Comparison of ENCODE assay signal across 28 cellular contexts in the genomic region with DNA sequence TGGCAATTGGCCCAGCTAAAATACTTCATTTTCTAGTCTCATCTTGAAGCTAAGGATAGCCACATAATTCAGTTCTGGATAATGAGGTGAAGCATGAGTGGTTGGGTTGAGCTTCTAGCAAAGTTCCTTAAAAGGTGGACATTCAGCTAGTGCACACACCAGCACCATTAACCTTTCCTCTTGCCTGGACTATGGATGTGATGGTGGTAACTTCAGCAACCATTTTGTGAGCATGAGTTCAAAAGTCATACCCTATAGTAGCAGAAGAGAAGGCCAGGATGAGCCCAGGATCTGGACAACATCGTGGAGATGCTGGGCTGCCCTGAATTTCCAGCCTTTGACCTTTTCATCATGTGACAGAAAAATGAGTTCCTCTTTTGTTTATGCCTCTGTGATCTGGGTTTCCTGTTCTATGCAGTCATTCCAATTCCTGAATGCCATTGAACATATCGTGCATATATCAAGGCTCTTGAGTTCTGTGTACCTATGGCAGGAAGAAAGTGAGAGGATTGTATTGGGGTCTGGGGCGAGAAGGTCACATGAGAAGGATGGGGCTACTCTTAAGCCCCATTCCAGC.
DNase-seq lines count a peak whose midpoint lies in the region; ATAC-seq, FAIRE-seq and TF ChIP-seq lines count a peak whose summit lies in the region.
"Had no signal": no experiment of that assay in that cellular context is flagged by ENCODE, and none has a peak within 500 bp of the region (broad histone marks: within the 10 kb centered on the region; RNA-seq: fewer than 3 reads in every experiment).

No MANE protein-coding gene starts in this region.

- H4K20me1 ChIP-seq in K562 (replicated peaks; ENCODE audit: control insufficient read depth, insufficient read depth, low read length): no peaks in the 10 kb centered on the region

- H3K9me1 ChIP-seq in K562 (ENCODE audit: control insufficient read depth, insufficient read depth, low read length): no peaks in the 10 kb centered on the region

- no peaks in the 10 kb centered on the region for H3K79me2 ChIP-seq in K562 (ENCODE audit: control insufficient read depth, insufficient read depth, low read length)
- no peaks in the 10 kb centered on the region for H3K79me2 ChIP-seq in mesendoderm (ENCODE audit: control insufficient read depth, insufficient read depth, low read length)

- H3K4ac ChIP-seq in mesendoderm (ENCODE audit: low read depth, low read length): no peak overlapping the region

- no peak for TF ChIP-seq RAD21 in K562 (CRISPR knock-in tag; conservative IDR thresholded peaks at IDR 0.05 in 1 of 2, IDR thresholded peaks at IDR 0.05 in 1 of 2)

- TF ChIP-seq CTCF in K562 (IDR thresholded peaks at IDR 0.05 in 2 of 3, conservative IDR thresholded peaks at IDR 0.05 in 1 of 3; ENCODE audit: insufficient read depth in 2 of 3, low read depth in 1 of 3, low read length in 3 of 3) (no peak), neutrophil (IDR thresholded peaks at IDR 0.05) (no peak), D721Med (IDR thresholded peaks at IDR 0.05; ENCODE audit: insufficient read depth, missing control alignments) (no peak)

- H3K36me3 ChIP-seq in K562 (ENCODE audit: control insufficient read depth, insufficient read depth, low read length) (no peaks in the 10 kb centered on the region), neutrophil (no peaks in the 10 kb centered on the region), mesendoderm (ENCODE audit: control insufficient read depth, insufficient read depth, low read length) (no peaks in the 10 kb centered on the region)
- H3K36me3 ChIP-seq: MG63, tibial artery had no signal

- no peak overlapping the region for H3K9ac ChIP-seq in K562 (ENCODE audit: insufficient read depth in 1 of 2, low read depth in 2 of 2, low read length in 2 of 2)
- H3K9ac ChIP-seq in mesendoderm (ENCODE audit: low read length): no peak overlapping the region

- no peak overlapping the region for H2BK5ac ChIP-seq in mesendoderm (ENCODE audit: low read length)

- no peak overlapping the region for H4K5ac ChIP-seq in mesendoderm (ENCODE audit: low read length)

- CTCF ChIA-PET in K562 (lab: Yijun Ruan, JAX; ENCODE audit: low intra/inter-chr PET ratio): interaction anchor here (1.2 to 2.6 kb wide), 4 partner anchors 61 to 623 kb away, joined by 5 to 26 read pairs (median 6); no protein-coding TSS in a partner anchor

- peaks cover 0 to 11% of the 10 kb centered on the region in 2 experiments; a peak in 3 of 5 replicates for H3K4me1 ChIP-seq in K562 (replicated peaks in 1 of 2; ENCODE audit: control insufficient read depth in 2 of 2, insufficient read depth in 2 of 2, low read length in 2 of 2)
- H3K4me1 ChIP-seq in neutrophil (ENCODE audit: control insufficient read depth in 1 of 2, insufficient read depth in 1 of 2, low read depth in 1 of 2, low read length in 1 of 2): peaks cover 15 to 25% of the 10 kb centered on the region in 2 experiments
- no peaks in the 10 kb centered on the region for H3K4me1 ChIP-seq in mesendoderm (ENCODE audit: control insufficient read depth, low read depth, low read length)

- no peak overlapping the region for H2AK5ac ChIP-seq in mesendoderm (ENCODE audit: low read length)

- H4K8ac ChIP-seq in mesendoderm (ENCODE audit: low read depth, low read length): no peak overlapping the region

- no peak overlapping the region for H3K18ac ChIP-seq in mesendoderm (ENCODE audit: low read length)

- FAIRE-seq in K562 (lab: Jason Lieb, UNC): no peak
- FAIRE-seq in D721Med (lab: Jason Lieb, UNC): no peak
- FAIRE-seq: HTR-8/SVneo, RCC 7860 had no signal

- WGBS in K562 (ENCODE audit: insufficient coverage, low coverage, missing lambda C conversion rate): 48% methylated on average over 3 of the region's 3 CpGs
- no CpG with 5 or more reads among the region's 3 CpGs for WGBS in mesendoderm (ENCODE audit: extremely low coverage, insufficient coverage, low lambda C conversion rate)

- in situ Hi-C loops in KBM-7 (cut with MboI; ENCODE audit: low pct_unique_long_range_greater_than_20kb, low sequenced_read_pairs) (no loop called here), K562 (cut with MboI) (no loop called here)

- H3K79me1 ChIP-seq in mesendoderm (ENCODE audit: low read length): no peaks in the 10 kb centered on the region

- TF ChIP-seq EP300 in K562 (IDR thresholded peaks at IDR 0.05; ENCODE audit: low read length): no peak

- ATAC-seq in K562: no peak
- no peak for ATAC-seq in HG03442 (IDR thresholded peaks at IDR 0.05; ENCODE audit: unreplicated experiment)
- ATAC-seq: esophagus mucosa; foreskin keratinocyte; GM23338; naive thymus-derived CD8-positive, alpha-beta T cell had no signal

- TF ChIP-seq POLR2A in K562 (conservative IDR thresholded peaks at IDR 0.05): no peak

- H3K4me2 ChIP-seq in K562 (ENCODE audit: insufficient read depth, low read length) (no peak overlapping the region), mesendoderm (ENCODE audit: low read length) (no peak overlapping the region)
- H3K4me2 ChIP-seq: GM23338 had no signal

- H3K27me3 ChIP-seq in K562 (ENCODE audit: control insufficient read depth in 2 of 2, insufficient read depth in 2 of 2, low read length in 2 of 2) (no peaks in the 10 kb centered on the region), neutrophil (no peaks in the 10 kb centered on the region), mesendoderm (ENCODE audit: insufficient read depth, low read length, poor library complexity) (no peaks in the 10 kb centered on the region)
- H3K27me3 ChIP-seq: foreskin keratinocyte, MG63, tibial artery had no signal

- H2AFZ ChIP-seq in K562 (ENCODE audit: low read depth, low read length): peak overlapping the region; percentile 48
- H2AFZ ChIP-seq: GM23338 had no signal

- no TSS peak for BruUV-seq in K562 (replicated peaks; lab: Mats Ljungman, UMichigan)

- intact Hi-C loops in K562 (cut with micrococcal nuclease): no loop called here

- no peak overlapping the region for H3K56ac ChIP-seq in mesendoderm (ENCODE audit: low read length)

- no peak overlapping the region for H3K23ac ChIP-seq in mesendoderm (ENCODE audit: low read length)

- peak; percentile 40 for DNase-seq in EH (ENCODE audit: low read depth)
- peak; percentile 45 for DNase-seq in KBM-7
- no peak for DNase-seq in K562 (ENCODE audit: extremely low read depth in 1 of 4, low spot score in 3 of 4)
- DNase-seq in mesendoderm: no peak
- no peak for DNase-seq in D721Med (ENCODE audit: insufficient read length, low spot score)
- DNase-seq: activated CD4-positive, alpha-beta T cell treated with anti-CD3 and anti-CD28 coated beads, Interleukin-2, amount 50 U/mL, for 48 hours; activated CD4-positive, CD25-positive, alpha-beta regulatory T cell; activated naive CD4-positive, alpha-beta T cell treated with anti-CD3 and anti-CD28 coated beads for 36 hours; C1 segment of cervical spinal cord; Caco-2; endodermal cell; head of caudate nucleus; KG1; MG63; naive thymus-derived CD8-positive, alpha-beta T cell; NCI-H1436 treated with DMSO at 0.1 percent for 48 hours; NCI-H2107; NCI-H748 treated with DMSO at 0.1 percent for 48 hours; SHP77 treated with DMSO at 0.1 percent for 48 hours; stimulated activated CD4-positive, alpha-beta T cell treated with anti-CD3 and anti-CD28 coated beads, Interleukin-4, amount 100 ng/mL, for 4 hours; tibial artery had no signal

- POLR2A ChIA-PET in K562 (lab: Yijun Ruan, JAX): interaction anchor here (1.1 kb wide), 1 partner anchor 361 kb away, joined by 4 read pairs; no protein-coding TSS in a partner anchor

- H2BK120ac ChIP-seq in mesendoderm (ENCODE audit: low read depth, low read length): no peak overlapping the region

- no peak overlapping the region for H2BK15ac ChIP-seq in mesendoderm (replicated peaks; ENCODE audit: low read depth)

- no peak overlapping the region for H3K27ac ChIP-seq in K562 (ENCODE audit: extremely low read depth, low read depth, low read length)
- H3K27ac ChIP-seq in neutrophil: peak overlapping the region; percentile 29
- H3K27ac ChIP-seq in mesendoderm (ENCODE audit: low read depth, low read length): no peak overlapping the region
- H3K27ac ChIP-seq: foreskin keratinocyte had no signal

- no peaks in the 10 kb centered on the region for H3K9me3 ChIP-seq in K562 (replicated peaks; ENCODE audit: control insufficient read depth, insufficient read depth, low read depth, low read length)
- H3K9me3 ChIP-seq in neutrophil: no peaks in the 10 kb centered on the region
- H3K9me3 ChIP-seq: Caco-2, MG63, tibial artery had no signal

- no peak overlapping the region for H3K4me3 ChIP-seq in K562
- H3K4me3 ChIP-seq in neutrophil (ENCODE audit: low read depth in 1 of 2, low read length in 1 of 2): no peak overlapping the region
- H3K4me3 ChIP-seq in mesendoderm (ENCODE audit: low read length): no peak overlapping the region
- H3K4me3 ChIP-seq: GM23338, MG63, tibial artery had no signal

TF ChIP-seq in K562, 482 proteins besides CTCF, POLR2A, EP300 and RAD21 (continues in another document):
- TF ChIP-seq HLTF (IDR thresholded peaks at IDR 0.05): 0 out of 2 replicates have a peak, but pooled peaks have one; percentile 39
- TF ChIP-seq, protein P1, sequence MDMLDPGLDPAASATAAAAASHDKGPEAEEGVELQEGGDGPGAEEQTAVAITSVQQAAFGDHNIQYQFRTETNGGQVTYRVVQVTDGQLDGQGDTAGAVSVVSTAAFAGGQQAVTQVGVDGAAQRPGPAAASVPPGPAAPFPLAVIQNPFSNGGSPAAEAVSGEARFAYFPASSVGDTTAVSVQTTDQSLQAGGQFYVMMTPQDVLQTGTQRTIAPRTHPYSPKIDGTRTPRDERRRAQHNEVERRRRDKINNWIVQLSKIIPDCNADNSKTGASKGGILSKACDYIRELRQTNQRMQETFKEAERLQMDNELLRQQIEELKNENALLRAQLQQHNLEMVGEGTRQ (CRISPR knock-in tag; IDR thresholded peaks at IDR 0.05): 0 out of 2 replicates have a peak, but pooled peaks have one; percentile 6
- TF ChIP-seq SPI1 (IDR thresholded peaks at IDR 0.05; ENCODE audit: borderline replicate concordance, low read depth, low read length): peak; percentile 84
- TF ChIP-seq NR2C1 (IDR thresholded peaks at IDR 0.05): peak; percentile 57
- TF ChIP-seq NR2C1 (tag; IDR thresholded peaks at IDR 0.05): peak; percentile 39; the same call in 1 of the 2 replicates
- TF ChIP-seq SMARCA5 (IDR thresholded peaks at IDR 0.05): 0 out of 2 replicates have a peak, but pooled peaks have one; percentile 36
- TF ChIP-seq ZNF436 (CRISPR knock-in tag; IDR thresholded peaks at IDR 0.05): no peak
- TF ChIP-seq FOXK1 (CRISPR knock-in tag; IDR thresholded peaks at IDR 0.05; ENCODE audit: borderline replicate concordance): no peak
- peak; percentile 95 for TF ChIP-seq RBM25 (IDR thresholded peaks at IDR 0.05; ENCODE audit: low read depth, low read length, severe bottlenecking)
- TF ChIP-seq RCOR1 (IDR thresholded peaks at IDR 0.05; ENCODE audit: borderline replicate concordance in 1 of 2, low read depth in 2 of 2, low read length in 2 of 2): 0 out of 4 replicates have a peak, but pooled peaks of 1 of the 2 experiments have one; percentile 6
- 0 out of 2 replicates have a peak, but pooled peaks have one; percentile 52 for TF ChIP-seq BCOR (IDR thresholded peaks at IDR 0.05)
- no peak for TF ChIP-seq TEAD4 (IDR thresholded peaks at IDR 0.05; ENCODE audit: low read length)
- TF ChIP-seq TEAD4 (CRISPR knock-in tag; IDR thresholded peaks at IDR 0.05; ENCODE audit: borderline replicate concordance): no peak

Comparison
In these comparisons a context has a peak if more than half of its experiments do, and no peak if none do; other contexts are left out.
1. DNase-seq: peak in EH (single experiment) and KBM-7 (single experiment); none in K562 (0 of 4), mesendoderm (single experiment) and D721Med (single experiment).